In the genomic region with DNA sequence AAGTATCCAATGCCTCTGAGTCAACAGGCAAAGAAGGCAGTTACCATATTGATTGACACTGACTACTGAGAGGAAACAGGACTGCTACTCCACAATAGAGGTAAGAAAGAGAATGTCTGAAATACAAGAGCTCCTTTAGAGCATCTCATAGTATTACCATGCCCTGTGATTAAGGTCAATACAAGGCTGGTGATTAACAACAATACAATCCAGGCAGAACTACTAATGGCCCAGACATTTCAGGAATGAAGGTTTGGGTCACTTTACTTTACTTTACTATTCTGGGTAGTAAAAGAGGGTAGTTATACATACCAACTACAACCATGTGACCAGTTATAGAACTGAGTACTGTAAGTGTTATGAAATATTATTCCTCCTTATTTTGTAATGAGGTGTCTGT, we compare ENCODE assay signal across 16 cellular contexts. TPM values are rescaled to one million over a fixed set of nuclear protein-coding genes. Genes with fewer than 3 reads are reported as not detected.
DNase-seq lines count a peak whose midpoint lies in the region; ATAC-seq, FAIRE-seq and TF ChIP-seq lines count a peak whose summit lies in the region.
"Had no signal": no experiment of that assay in that cellular context is flagged by ENCODE, and none has a peak within 500 bp of the region (broad histone marks: within the 10 kb centered on the region; RNA-seq: fewer than 3 reads in every experiment).

No MANE protein-coding gene starts in this region.

- POLR2A ChIA-PET in PC-3 (lab: Charles Lee; ENCODE audit: unreplicated experiment): no interaction called here
- POLR2A ChIA-PET in naive thymus-derived CD8-positive, alpha-beta T cell (lab: Charles Lee): no interaction called here

- BruUV-seq in PC-3 (replicated peaks; lab: Mats Ljungman, UMichigan): no TSS peak

- no peak for FAIRE-seq in HTR-8/SVneo (lab: Jason Lieb, UNC)
- FAIRE-seq: islet of Langerhans had no signal

- H3K4me3 ChIP-seq in PC-3 (ENCODE audit: low read length): no peak overlapping the region
- H3K4me3 ChIP-seq in trophoblast cell (ENCODE audit: low read depth, low read length): no peak overlapping the region
- H3K4me3 ChIP-seq: stomach had no signal

- no peaks in the 10 kb centered on the region for H3K9me2 ChIP-seq in PC-3 (replicated peaks; ENCODE audit: low read length)

- ATAC-seq in PC-3 (peak; percentile 95), HG03469 (IDR thresholded peaks at IDR 0.05; ENCODE audit: unreplicated experiment) (no peak)
- ATAC-seq in naive thymus-derived CD8-positive, alpha-beta T cell: no peak
- ATAC-seq: activated CD8-positive, alpha-beta T cell treated with anti-CD3 and anti-CD28 coated beads for 36 hours; T-cell had no signal

- no peak overlapping the region for H3K23ac ChIP-seq in trophoblast cell (ENCODE audit: low read length)

- H2AK5ac ChIP-seq in trophoblast cell (ENCODE audit: low read length): no peak overlapping the region

- H3K18ac ChIP-seq in trophoblast cell (ENCODE audit: low read length): no peak overlapping the region

- TF ChIP-seq CTCF in PC-3 (conservative IDR thresholded peaks at IDR 0.05; ENCODE audit: low read depth, low read length): no peak

- peak overlapping the region; percentile 33 for H3K4me2 ChIP-seq in PC-3 (ENCODE audit: low read length)
- no peak overlapping the region for H3K4me2 ChIP-seq in trophoblast cell (ENCODE audit: low read length)

- no peak overlapping the region for H2BK120ac ChIP-seq in trophoblast cell (ENCODE audit: insufficient read depth, low read length, poor library complexity)

- no peaks in the 10 kb centered on the region for H3K79me2 ChIP-seq in PC-3 (ENCODE audit: low read length)
- H3K79me2 ChIP-seq in trophoblast cell (ENCODE audit: control insufficient read depth, insufficient read depth, low read length, poor library complexity): no peaks in the 10 kb centered on the region

- H3K27me3 ChIP-seq in PC-3 (ENCODE audit: low read length): no peaks in the 10 kb centered on the region
- no peaks in the 10 kb centered on the region for H3K27me3 ChIP-seq in trophoblast cell (ENCODE audit: insufficient read depth, low read length)
- H3K27me3 ChIP-seq: stomach had no signal

- intact Hi-C loops in PC-3 (cut with micrococcal nuclease): no loop called here

- H3K27ac Mint-ChIP-seq in naive thymus-derived CD8-positive, alpha-beta T cell: no peak overlapping the region
- H3K27ac Mint-ChIP-seq: activated CD8-positive, alpha-beta T cell treated with anti-CD3 and anti-CD28 coated beads for 36 hours; activated naive CD8-positive, alpha-beta T cell treated with anti-CD3 and anti-CD28 coated beads, Interleukin-2, amount 10 ng/mL, durations not matched to agents 7 days and 5 days; T-cell had no signal

- no peaks in the 10 kb centered on the region for H3K79me1 ChIP-seq in trophoblast cell (ENCODE audit: low read length)

- H3K36me3 Mint-ChIP-seq in naive thymus-derived CD8-positive, alpha-beta T cell: peaks cover 0 to 23% (median 13%) of the 10 kb centered on the region in 3 donors

- no peak overlapping the region for H3K4me3 Mint-ChIP-seq in naive thymus-derived CD8-positive, alpha-beta T cell
- H3K4me3 Mint-ChIP-seq: activated CD8-positive, alpha-beta T cell treated with anti-CD3 and anti-CD28 coated beads for 36 hours; activated naive CD8-positive, alpha-beta T cell treated with anti-CD3 and anti-CD28 coated beads, Interleukin-2, amount 10 ng/mL, durations not matched to agents 7 days and 5 days; T-cell had no signal

- H3F3A ChIP-seq in PC-3 (ENCODE audit: low read length, unreplicated experiment): no peaks in the 10 kb centered on the region

- H3K4me1 ChIP-seq in PC-3 (ENCODE audit: insufficient read depth, low read length): peaks cover 16% of the 10 kb centered on the region
- no peaks in the 10 kb centered on the region for H3K4me1 ChIP-seq in trophoblast cell (ENCODE audit: control insufficient read depth in 1 of 2, insufficient read depth in 2 of 2, low read length in 2 of 2)
- H3K4me1 ChIP-seq: stomach had no signal

- DNase-seq in GM03348 (ENCODE audit: low spot score): peak; percentile 32
- DNase-seq in PC-3: peak; percentile 83
- DNase-seq in epithelial cell of prostate (ENCODE audit: low read depth, low spot score): peak; percentile 39
- peak; percentile 2 to 72 for DNase-seq in trophoblast cell
- no peak for DNase-seq in NCI-H1048 (lab: John Stamatoyannopoulos, UW)
- no peak for DNase-seq in naive thymus-derived CD8-positive, alpha-beta T cell
- no peak for DNase-seq in HTR-8/SVneo (ENCODE audit: insufficient read length, low spot score)
- DNase-seq: activated CD8-positive, alpha-beta T cell treated with anti-CD3 and anti-CD28 coated beads for 36 hours; activated naive CD8-positive, alpha-beta T cell treated with anti-CD3 and anti-CD28 coated beads, Interleukin-2, amount 10 ng/mL, durations not matched to agents 7 days and 5 days; DND-41; KBM-7; stimulated activated CD4-positive, alpha-beta T cell treated with anti-CD3 and anti-CD28 coated beads, Interleukin-2, amount 100 ng/mL, for 24 hours; stomach; T-cell had no signal

- H4K91ac ChIP-seq in trophoblast cell (ENCODE audit: low read depth, low read length): no peak overlapping the region

- H3K14ac ChIP-seq in trophoblast cell (ENCODE audit: low read length): no peak overlapping the region

- CTCF ChIA-PET in PC-3 (lab: Charles Lee): no interaction called here

- H3K27ac ChIP-seq in PC-3 (ENCODE audit: low read length): no peak overlapping the region
- H3K27ac ChIP-seq in epithelial cell of prostate: peak overlapping the region; percentile 70
- H3K27ac ChIP-seq in trophoblast cell (ENCODE audit: low read depth, low read length): no peak overlapping the region
- H3K27ac ChIP-seq: stomach had no signal

- no peak overlapping the region for H3K4ac ChIP-seq in trophoblast cell (ENCODE audit: low read depth, low read length)

- H2BK12ac ChIP-seq in trophoblast cell (ENCODE audit: low read length): no peak overlapping the region

- H2BK5ac ChIP-seq in trophoblast cell (ENCODE audit: low read depth, low read length, poor library complexity): no peak overlapping the region

- peaks cover 0 to 5% (median 0%) of the 10 kb centered on the region in 9 donors for H3K9me3 Mint-ChIP-seq in naive thymus-derived CD8-positive, alpha-beta T cell
- H3K9me3 Mint-ChIP-seq: activated CD8-positive, alpha-beta T cell treated with anti-CD3 and anti-CD28 coated beads for 36 hours; activated naive CD8-positive, alpha-beta T cell treated with anti-CD3 and anti-CD28 coated beads, Interleukin-2, amount 10 ng/mL, durations not matched to agents 7 days and 5 days; T-cell had no signal

- H3K9ac ChIP-seq in PC-3 (ENCODE audit: low read length): no peak overlapping the region
- no peak overlapping the region for H3K9ac ChIP-seq in trophoblast cell (ENCODE audit: low read length)

- H4K8ac ChIP-seq in trophoblast cell (ENCODE audit: low read depth, low read length): no peak overlapping the region

- H2AFZ ChIP-seq in PC-3 (ENCODE audit: low read length) (no peak overlapping the region), trophoblast cell (ENCODE audit: insufficient read depth, low read length, poor library complexity) (no peak overlapping the region)

- H4K20me1 ChIP-seq in PC-3 (ENCODE audit: low read length): no peaks in the 10 kb centered on the region

- no peak overlapping the region for H4K12ac ChIP-seq in trophoblast cell (ENCODE audit: low read depth, low read length)

- H3K36me3 ChIP-seq in PC-3 (ENCODE audit: low read depth, low read length) (peaks cover 6% of the 10 kb centered on the region; the same call in 1 of the 2 replicates), trophoblast cell (ENCODE audit: control insufficient read depth in 1 of 2, insufficient read depth in 2 of 2, low read length in 2 of 2) (no peaks in the 10 kb centered on the region)
- H3K36me3 ChIP-seq: stomach had no signal

- no peaks in the 10 kb centered on the region for H3K27me3 Mint-ChIP-seq in naive thymus-derived CD8-positive, alpha-beta T cell
- H3K27me3 Mint-ChIP-seq: activated CD8-positive, alpha-beta T cell treated with anti-CD3 and anti-CD28 coated beads for 36 hours; activated naive CD8-positive, alpha-beta T cell treated with anti-CD3 and anti-CD28 coated beads, Interleukin-2, amount 10 ng/mL, durations not matched to agents 7 days and 5 days had no signal

- H3K9me3 ChIP-seq in PC-3 (ENCODE audit: low read length) (no peaks in the 10 kb centered on the region), trophoblast cell (ENCODE audit: insufficient read depth, low read depth, low read length) (no peaks in the 10 kb centered on the region)
- H3K9me3 ChIP-seq: stomach had no signal

- H3K4me1 Mint-ChIP-seq in naive thymus-derived CD8-positive, alpha-beta T cell: peaks cover 13 to 38% (median 37%) of the 10 kb centered on the region in 4 donors

RNA-seq across cellular contexts. Expression of gene BRWD3, which starts 44.5 kb away (rescaled TPM):
- total RNA-seq in PC-3 (2014; rRNA removed): 5.0 and 9.5 TPM in 2 replicates
- 12.9 and 14.0 TPM in 2 replicates for polyA plus RNA-seq in trophoblast cell (2013)
- 10 to 100 TPM; 29.8 to 34.0 TPM for total RNA-seq in naive thymus-derived CD8-positive, alpha-beta T cell
- 1 to 10 TPM; 2.1 to 3.0 (median 2.9) TPM for polyA plus RNA-seq in naive thymus-derived CD8-positive, alpha-beta T cell

Comparison
In these comparisons a context has a peak if more than half of its experiments do, and no peak if none do; other contexts are left out.
1. DNase-seq: peak in GM03348 (single experiment), PC-3 (single experiment), epithelial cell of prostate (single experiment) and trophoblast cell (2 of 2); none in NCI-H1048 (single experiment), naive thymus-derived CD8-positive, alpha-beta T cell (0 of 10) and HTR-8/SVneo (single experiment).